Comparison of ENCODE assay signal across 1 cellular context in the genomic region with DNA sequence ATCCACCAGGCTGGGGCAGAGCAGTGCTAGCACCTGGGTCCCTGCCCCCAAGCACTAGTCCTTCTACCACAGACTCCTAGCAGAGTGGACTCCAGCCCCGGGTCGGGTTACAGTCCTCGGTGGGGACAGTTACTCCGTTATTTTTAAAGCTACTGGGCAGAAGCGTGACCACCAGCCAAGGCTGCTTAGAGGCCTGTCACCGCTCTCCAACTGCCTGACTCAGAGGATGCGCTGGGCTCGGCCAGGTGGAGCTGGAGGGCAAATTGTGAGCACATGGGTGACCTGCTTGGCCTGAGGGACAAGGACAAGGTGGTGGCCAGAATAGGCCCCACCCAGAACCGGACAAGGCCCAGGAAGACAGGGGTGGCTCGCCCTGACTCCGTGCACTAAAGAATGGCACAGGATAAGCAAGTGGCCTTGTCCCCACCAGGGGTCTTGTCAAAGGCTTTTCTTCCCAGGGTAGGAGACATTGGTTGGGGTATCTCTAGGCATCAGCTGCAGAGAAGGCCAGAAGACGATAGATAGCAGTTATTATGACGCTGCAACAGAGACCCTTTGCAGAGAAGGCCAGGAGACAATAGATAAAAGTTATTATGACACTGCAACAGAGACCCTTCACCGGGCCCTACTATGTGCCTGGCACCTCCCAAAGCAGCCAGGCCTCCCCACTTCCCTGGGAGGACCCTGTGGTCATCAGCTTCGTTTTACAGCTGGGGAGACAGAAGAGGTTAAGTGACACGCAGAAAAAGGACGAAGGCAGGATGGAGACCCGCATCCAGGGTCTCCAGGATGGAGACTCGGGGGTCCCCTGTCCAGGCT.
TF ChIP-seq lines count a peak whose summit lies in the region.

No MANE protein-coding gene starts in this region.

TF ChIP-seq in K562, 482 proteins besides CTCF, POLR2A, EP300 and RAD21 (continued from another document):
- no peak for TF ChIP-seq PKNOX1 (IDR thresholded peaks at IDR 0.05)
- no peak for TF ChIP-seq GABPA (tag; conservative IDR thresholded peaks at IDR 0.05; ENCODE audit: low read depth)
- no peak for TF ChIP-seq RFX7 (CRISPR knock-in tag; IDR thresholded peaks at IDR 0.05)
- TF ChIP-seq, protein P1, sequence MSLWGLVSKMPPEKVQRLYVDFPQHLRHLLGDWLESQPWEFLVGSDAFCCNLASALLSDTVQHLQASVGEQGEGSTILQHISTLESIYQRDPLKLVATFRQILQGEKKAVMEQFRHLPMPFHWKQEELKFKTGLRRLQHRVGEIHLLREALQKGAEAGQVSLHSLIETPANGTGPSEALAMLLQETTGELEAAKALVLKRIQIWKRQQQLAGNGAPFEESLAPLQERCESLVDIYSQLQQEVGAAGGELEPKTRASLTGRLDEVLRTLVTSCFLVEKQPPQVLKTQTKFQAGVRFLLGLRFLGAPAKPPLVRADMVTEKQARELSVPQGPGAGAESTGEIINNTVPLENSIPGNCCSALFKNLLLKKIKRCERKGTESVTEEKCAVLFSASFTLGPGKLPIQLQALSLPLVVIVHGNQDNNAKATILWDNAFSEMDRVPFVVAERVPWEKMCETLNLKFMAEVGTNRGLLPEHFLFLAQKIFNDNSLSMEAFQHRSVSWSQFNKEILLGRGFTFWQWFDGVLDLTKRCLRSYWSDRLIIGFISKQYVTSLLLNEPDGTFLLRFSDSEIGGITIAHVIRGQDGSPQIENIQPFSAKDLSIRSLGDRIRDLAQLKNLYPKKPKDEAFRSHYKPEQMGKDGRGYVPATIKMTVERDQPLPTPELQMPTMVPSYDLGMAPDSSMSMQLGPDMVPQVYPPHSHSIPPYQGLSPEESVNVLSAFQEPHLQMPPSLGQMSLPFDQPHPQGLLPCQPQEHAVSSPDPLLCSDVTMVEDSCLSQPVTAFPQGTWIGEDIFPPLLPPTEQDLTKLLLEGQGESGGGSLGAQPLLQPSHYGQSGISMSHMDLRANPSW (CRISPR knock-in tag; IDR thresholded peaks at IDR 0.05) = no peak
- no peak for TF ChIP-seq BMI1 (IDR thresholded peaks at IDR 0.05; ENCODE audit: low read length)
- TF ChIP-seq, protein P2, sequence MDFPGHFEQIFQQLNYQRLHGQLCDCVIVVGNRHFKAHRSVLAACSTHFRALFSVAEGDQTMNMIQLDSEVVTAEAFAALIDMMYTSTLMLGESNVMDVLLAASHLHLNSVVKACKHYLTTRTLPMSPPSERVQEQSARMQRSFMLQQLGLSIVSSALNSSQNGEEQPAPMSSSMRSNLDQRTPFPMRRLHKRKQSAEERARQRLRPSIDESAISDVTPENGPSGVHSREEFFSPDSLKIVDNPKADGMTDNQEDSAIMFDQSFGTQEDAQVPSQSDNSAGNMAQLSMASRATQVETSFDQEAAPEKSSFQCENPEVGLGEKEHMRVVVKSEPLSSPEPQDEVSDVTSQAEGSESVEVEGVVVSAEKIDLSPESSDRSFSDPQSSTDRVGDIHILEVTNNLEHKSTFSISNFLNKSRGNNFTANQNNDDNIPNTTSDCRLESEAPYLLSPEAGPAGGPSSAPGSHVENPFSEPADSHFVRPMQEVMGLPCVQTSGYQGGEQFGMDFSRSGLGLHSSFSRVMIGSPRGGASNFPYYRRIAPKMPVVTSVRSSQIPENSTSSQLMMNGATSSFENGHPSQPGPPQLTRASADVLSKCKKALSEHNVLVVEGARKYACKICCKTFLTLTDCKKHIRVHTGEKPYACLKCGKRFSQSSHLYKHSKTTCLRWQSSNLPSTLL (IDR thresholded peaks at IDR 0.05) = no peak
- no peak for TF ChIP-seq ETS1 (conservative IDR thresholded peaks at IDR 0.05; ENCODE audit: control insufficient read depth, low read depth, low read length)
- TF ChIP-seq MYNN (IDR thresholded peaks at IDR 0.05) = no peak
- TF ChIP-seq MYNN (CRISPR knock-in tag; IDR thresholded peaks at IDR 0.05) = no peak
- TF ChIP-seq ZNF24 (IDR thresholded peaks at IDR 0.05) = no peak
- TF ChIP-seq NR2F6 (CRISPR knock-in tag; IDR thresholded peaks at IDR 0.05) = no peak
- no peak for TF ChIP-seq MBD1 (CRISPR knock-in tag; IDR thresholded peaks at IDR 0.05)
- 0 out of 2 replicates have a peak, but pooled peaks have one; percentile 19 for TF ChIP-seq JUND (IDR thresholded peaks at IDR 0.05; ENCODE audit: borderline replicate concordance, low read depth, low read length)
- no peak for TF ChIP-seq JUND (tag; IDR thresholded peaks at IDR 0.05; ENCODE audit: borderline replicate concordance, low read depth, low read length)
- 0 out of 2 replicates have a peak, but pooled peaks have one; percentile 35 for TF ChIP-seq SMARCA4 (IDR thresholded peaks at IDR 0.05)
- no peak for TF ChIP-seq ZNF212 (CRISPR knock-in tag; IDR thresholded peaks at IDR 0.05)
- no peak for TF ChIP-seq ZC3H4 (CRISPR knock-in tag; IDR thresholded peaks at IDR 0.05; ENCODE audit: borderline replicate concordance)
- TF ChIP-seq ZNF140 (CRISPR knock-in tag; IDR thresholded peaks at IDR 0.05) = no peak
- TF ChIP-seq, protein P3, sequence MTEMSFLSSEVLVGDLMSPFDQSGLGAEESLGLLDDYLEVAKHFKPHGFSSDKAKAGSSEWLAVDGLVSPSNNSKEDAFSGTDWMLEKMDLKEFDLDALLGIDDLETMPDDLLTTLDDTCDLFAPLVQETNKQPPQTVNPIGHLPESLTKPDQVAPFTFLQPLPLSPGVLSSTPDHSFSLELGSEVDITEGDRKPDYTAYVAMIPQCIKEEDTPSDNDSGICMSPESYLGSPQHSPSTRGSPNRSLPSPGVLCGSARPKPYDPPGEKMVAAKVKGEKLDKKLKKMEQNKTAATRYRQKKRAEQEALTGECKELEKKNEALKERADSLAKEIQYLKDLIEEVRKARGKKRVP (CRISPR knock-in tag; IDR thresholded peaks at IDR 0.05) = no peak
